ENCODE assay signal across 8 cellular contexts in the genomic region with DNA sequence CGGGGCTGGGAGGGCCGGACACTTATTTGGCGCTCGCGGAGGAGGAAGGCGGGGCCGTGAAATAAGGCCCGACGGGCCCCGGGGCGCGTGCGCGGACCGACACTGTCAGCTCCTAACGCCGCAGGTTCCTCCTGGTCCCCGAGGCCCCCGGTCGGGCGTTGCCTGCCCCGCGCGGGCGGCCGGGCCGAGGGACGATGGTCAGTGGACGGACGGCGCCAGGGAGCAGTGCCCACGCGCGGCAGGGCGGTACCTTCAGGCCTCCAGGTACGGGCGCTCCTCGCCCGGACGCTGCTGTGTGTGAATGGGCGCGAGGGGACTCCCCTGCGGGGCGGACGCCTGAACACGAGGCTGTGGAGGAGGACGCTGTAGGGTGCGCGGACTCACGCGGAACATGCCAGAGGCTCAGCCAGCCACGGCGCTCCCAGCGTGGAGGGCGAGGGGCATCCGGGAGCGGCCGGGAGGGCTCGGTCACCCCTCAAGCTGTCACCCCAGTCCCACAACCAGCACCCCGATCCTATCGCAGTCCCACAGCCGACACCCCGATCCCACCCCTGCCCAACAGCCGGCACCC. TPM values are rescaled to one million over a fixed set of nuclear protein-coding genes. Genes with fewer than 3 reads are reported as not detected.
DNase-seq lines count a peak whose midpoint lies in the region; ATAC-seq and TF ChIP-seq lines count a peak whose summit lies in the region.

No MANE protein-coding gene starts in this region.

- peaks cover 6 to 7% of the 10 kb centered on the region in 2 donors for H3K4me1 ChIP-seq in ascending aorta
- H3K4me1 ChIP-seq in rectal smooth muscle tissue (ENCODE audit: control insufficient read depth, insufficient read depth, low read length), result no peaks in the 10 kb centered on the region
- no peaks in the 10 kb centered on the region for H3K4me1 ChIP-seq in aorta (ENCODE audit: control insufficient read depth in 1 of 2, insufficient read depth in 2 of 2, low read length in 2 of 2)

- 0% methylated on average over 27 to 64 of the region's 64 CpGs for WGBS in aorta, 2 donors

- H3K9ac ChIP-seq in rectal smooth muscle tissue (ENCODE audit: low read length), result peak overlapping the region; percentile 90

- H3K9me3 ChIP-seq in ascending aorta (no peaks in the 10 kb centered on the region), aorta (ENCODE audit: control insufficient read depth, low read length) (no peaks in the 10 kb centered on the region)

- peak; percentile 82 for ATAC-seq in GM18502 (IDR thresholded peaks at IDR 0.05; ENCODE audit: poor library complexity, unreplicated experiment)
- peak; percentile 78 for ATAC-seq in HG02870 (IDR thresholded peaks at IDR 0.05; ENCODE audit: unreplicated experiment)
- peak; percentile 94 for ATAC-seq in aorta (ENCODE audit: low FRiP score)

- H3K27ac ChIP-seq in ascending aorta (peak overlapping the region; percentile 89 to 98), rectal smooth muscle tissue (ENCODE audit: low read depth, low read length) (peak overlapping the region; percentile 91), aorta (ENCODE audit: low read depth in 1 of 2, low read length in 2 of 2) (peak overlapping the region in 1 of 2 donors; percentile 17)

- H3K27me3 Mint-ChIP-seq in T-helper 2 cell treated with Interferon-gamma antibody and Interleukin-4, amounts not matched to agents 5 μg/mL and 100 μg/mL, for 36 hours (ENCODE audit: low read depth), result no peaks in the 10 kb centered on the region

- TF ChIP-seq CTCF in ascending aorta (IDR thresholded peaks at IDR 0.05), result no peak

- peaks cover 16% of the 10 kb centered on the region for H3K4me1 Mint-ChIP-seq in T-helper 2 cell treated with Interferon-gamma antibody and Interleukin-4, amounts not matched to agents 5 μg/mL and 100 μg/mL, for 36 hours (ENCODE audit: low read depth)

- H3K27me3 ChIP-seq in ascending aorta (no peaks in the 10 kb centered on the region), rectal smooth muscle tissue (ENCODE audit: control insufficient read depth, insufficient read depth, low read length) (no peaks in the 10 kb centered on the region), aorta (ENCODE audit: control insufficient read depth in 1 of 2, insufficient read depth in 2 of 2, low read length in 1 of 2) (no peaks in the 10 kb centered on the region)

- H3K36me3 Mint-ChIP-seq in T-helper 2 cell treated with Interferon-gamma antibody and Interleukin-4, amounts not matched to agents 5 μg/mL and 100 μg/mL, for 36 hours (ENCODE audit: low read depth), result peaks cover 18% of the 10 kb centered on the region

- H3K9me3 Mint-ChIP-seq in T-helper 2 cell treated with Interferon-gamma antibody and Interleukin-4, amounts not matched to agents 5 μg/mL and 100 μg/mL, for 36 hours, result no peaks in the 10 kb centered on the region

- peak; percentile 97 for DNase-seq in NCI-H146 (lab: John Stamatoyannopoulos, UW)
- peak; percentile 95 for DNase-seq in T-helper 2 cell treated with Interferon-gamma antibody and Interleukin-4, amounts not matched to agents 5 μg/mL and 100 μg/mL, for 36 hours (ENCODE audit: low spot score)
- DNase-seq in ascending aorta (ENCODE audit: low spot score in 2 of 2), result peak; percentile 76 to 97
- peak; percentile 99 for DNase-seq in hepatic stellate cell (ENCODE audit: low spot score)
- DNase-seq in aorta, result peak; percentile 96 to 98

- H3K4me3 Mint-ChIP-seq in T-helper 2 cell treated with Interferon-gamma antibody and Interleukin-4, amounts not matched to agents 5 μg/mL and 100 μg/mL, for 36 hours, result peak overlapping the region; percentile 98

- H3K36me3 ChIP-seq in ascending aorta (no peaks in the 10 kb centered on the region), rectal smooth muscle tissue (ENCODE audit: control insufficient read depth, insufficient read depth, low read length) (no peaks in the 10 kb centered on the region), aorta (ENCODE audit: control insufficient read depth in 1 of 2, insufficient read depth in 2 of 2, low read length in 1 of 2) (no peaks in the 10 kb centered on the region)

- H3K4me3 ChIP-seq in ascending aorta (peak overlapping the region; percentile 79 to 100), rectal smooth muscle tissue (ENCODE audit: low read length) (peak overlapping the region; percentile 96), aorta (ENCODE audit: low read length in 2 of 2) (peak overlapping the region; percentile 16 to 69)

- H3K27ac Mint-ChIP-seq in T-helper 2 cell treated with Interferon-gamma antibody and Interleukin-4, amounts not matched to agents 5 μg/mL and 100 μg/mL, for 36 hours, result peak overlapping the region; percentile 97

- intact Hi-C loops in ascending aorta (cut with DNase I), result loop anchor here (1.0 to 10.0 kb wide), 8 partner anchors 31 to 435 kb away; a partner anchor contains a TSS
- intact Hi-C loops in aorta (cut with DNase I), result loop anchor here in 1 of 2 donors (2.0 to 10.0 kb wide), 2 partner anchors 112 to 268 kb away; a partner anchor contains a TSS

RNA-seq across cellular contexts. Expression of a gene that starts 0.3 kb away (rescaled TPM):
- total RNA-seq in ascending aorta, result 14.0 TPM
- total RNA-seq in aorta, result 10 to 100 TPM; 10.2 to 10.3 TPM
- polyA plus RNA-seq in aorta, result 1 to 10 TPM; 3.9 to 9.6 TPM

RNA-seq across cellular contexts. Expression of a gene that starts 26.0 kb away (rescaled TPM):
- total RNA-seq in ascending aorta, result 37.0 TPM
- total RNA-seq in aorta, result 10 to 100 TPM; 10.5 to 31.2 TPM
- polyA plus RNA-seq in aorta, result 10 to 100 TPM; 11.3 to 26.1 TPM

RNA-seq across cellular contexts. Expression of a gene that starts 30.9 kb away (rescaled TPM):
- total RNA-seq in ascending aorta, result 80.6 TPM
- 10 to 100 TPM; 35.5 to 43.0 TPM for total RNA-seq in aorta
- polyA plus RNA-seq in aorta, result 100 to 1,000 TPM in 1 of 2 donors, 1 to 10 TPM in 1; 6.8 to 114 TPM

RNA-seq across cellular contexts. Expression of a gene that starts 53.2 kb away (rescaled TPM):
- total RNA-seq in ascending aorta (58.1 TPM), aorta (10 to 100 TPM; 23.2 to 41.6 TPM)
- 1 to 10 TPM; 2.3 to 4.8 TPM for polyA plus RNA-seq in aorta

Comparison
In these comparisons a context has a peak if more than half of its experiments do, and no peak if none do; other contexts are left out.
1. H3K4me3 ChIP-seq: peak in every context shown above with its lines; median percentile 96 in rectal smooth muscle tissue; 90 in ascending aorta; 42 in aorta.